In the genomic region with DNA sequence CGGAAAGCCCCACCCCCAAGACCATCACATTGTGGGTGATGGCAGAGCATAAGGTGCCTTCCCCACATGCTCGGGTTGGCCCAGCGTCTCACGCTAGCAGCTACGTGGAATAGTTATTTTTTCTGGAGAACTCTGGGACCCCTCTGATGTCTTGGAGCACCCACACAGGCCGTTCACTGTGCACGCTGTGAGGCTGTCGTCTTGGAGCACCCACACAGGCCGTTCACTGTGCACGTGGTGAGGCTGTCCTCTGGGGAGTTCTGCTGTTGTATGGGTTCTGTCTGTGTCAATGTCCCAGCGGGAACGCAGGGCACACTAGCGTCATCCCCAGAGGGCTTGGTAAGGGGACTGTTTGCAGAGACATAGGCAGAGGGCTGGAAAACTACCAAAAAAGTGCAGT, we compare ENCODE assay signal across 18 cellular contexts. TPM values are rescaled to one million over a fixed set of nuclear protein-coding genes. Genes with fewer than 3 reads are reported as not detected.
DNase-seq lines count a peak whose midpoint lies in the region; ATAC-seq and TF ChIP-seq lines count a peak whose summit lies in the region.
"Had no signal": no experiment of that assay in that cellular context is flagged by ENCODE, and none has a peak within 500 bp of the region (broad histone marks: within the 10 kb centered on the region; RNA-seq: fewer than 3 reads in every experiment).

No MANE protein-coding gene starts in this region.

- no peak overlapping the region for H3K4me3 Mint-ChIP-seq in nephron
- H3K4me3 Mint-ChIP-seq in immature natural killer cell, result no peak overlapping the region
- H3K4me3 Mint-ChIP-seq: CD4-positive, alpha-beta T cell had no signal

- no peak for TF ChIP-seq CTCF in nephron (IDR thresholded peaks at IDR 0.05; ENCODE audit: unreplicated experiment in 3 of 3)

- peak in 5 of 61 donors; percentile 18 to 46 (median 20) for DNase-seq in caudate nucleus (lab: John Stamatoyannopoulos, UW)
- DNase-seq in left cardiac atrium, result peak; percentile 53
- DNase-seq in NCI-H1092 (lab: John Stamatoyannopoulos, UW), result no peak
- DNase-seq in immature natural killer cell, result no peak
- DNase-seq: Calu3; CD4-positive, alpha-beta T cell; DMS53; HCEC 1CT; NCI-H1417; NCI-H1930; NCI-H2171; NCI-H446; OCI-M1; SJCRH30 had no signal

- peaks cover 11% of the 10 kb centered on the region for H3K27me3 Mint-ChIP-seq in nephron (ENCODE audit: low read depth)
- H3K27me3 Mint-ChIP-seq in immature natural killer cell (ENCODE audit: low read depth in 3 of 3), result peaks cover 9 to 11% (median 11%) of the 10 kb centered on the region in 3 donors
- H3K27me3 Mint-ChIP-seq: CD4-positive, alpha-beta T cell had no signal

- H3K9me3 Mint-ChIP-seq in nephron (no peaks in the 10 kb centered on the region), immature natural killer cell (no peaks in the 10 kb centered on the region)
- H3K9me3 Mint-ChIP-seq: CD4-positive, alpha-beta T cell had no signal

- H3K4me1 Mint-ChIP-seq in nephron, result peaks cover 52% of the 10 kb centered on the region
- peaks cover 15 to 23% of the 10 kb centered on the region in 2 donors for H3K4me1 Mint-ChIP-seq in immature natural killer cell

- H3K27ac Mint-ChIP-seq in nephron (peak overlapping the region in 2 of 3 experiments; percentile 95 to 99), immature natural killer cell (no peak overlapping the region)
- H3K27ac Mint-ChIP-seq: CD4-positive, alpha-beta T cell had no signal

- no peaks in the 10 kb centered on the region for H3K36me3 Mint-ChIP-seq in nephron (ENCODE audit: low read depth)
- peaks cover 0 to 4% (median 0%) of the 10 kb centered on the region in 3 donors for H3K36me3 Mint-ChIP-seq in immature natural killer cell

- intact Hi-C loops in left cardiac atrium (cut with DNase I), result loop anchor here in 1 of 2 donors (5.0 kb wide), 1 partner anchor 39 kb away; the partner anchor contains the start of gene FAM20C

- ATAC-seq in left cardiac atrium (no peak), GM19023 (IDR thresholded peaks at IDR 0.05; ENCODE audit: unreplicated experiment) (no peak), GM18861 (IDR thresholded peaks at IDR 0.05; ENCODE audit: unreplicated experiment) (no peak)

- H3K27ac ChIP-seq in caudate nucleus (ENCODE audit: low read depth, low read length) (peak overlapping the region; percentile 84), temporal lobe (ENCODE audit: low read depth, low read length) (peak overlapping the region; percentile 90)
- H3K27ac ChIP-seq: SJCRH30 had no signal

RNA-seq across cellular contexts. Expression of gene FAM20C, which starts 38.8 kb away (rescaled TPM):
- total RNA-seq in left cardiac atrium, result 10 to 100 TPM; 30.7 to 62.5 TPM
- total RNA-seq in temporal lobe, result 16.2 TPM
- not detected for polyA plus RNA-seq in immature natural killer cell

Comparison
In these comparisons a context has a peak if more than half of its experiments do, and no peak if none do; other contexts are left out.
1. H3K27ac Mint-ChIP-seq: peak in nephron (2 of 3); none in immature natural killer cell (0 of 6).